Comparison of ENCODE assay signal across 19 cellular contexts in the genomic region with DNA sequence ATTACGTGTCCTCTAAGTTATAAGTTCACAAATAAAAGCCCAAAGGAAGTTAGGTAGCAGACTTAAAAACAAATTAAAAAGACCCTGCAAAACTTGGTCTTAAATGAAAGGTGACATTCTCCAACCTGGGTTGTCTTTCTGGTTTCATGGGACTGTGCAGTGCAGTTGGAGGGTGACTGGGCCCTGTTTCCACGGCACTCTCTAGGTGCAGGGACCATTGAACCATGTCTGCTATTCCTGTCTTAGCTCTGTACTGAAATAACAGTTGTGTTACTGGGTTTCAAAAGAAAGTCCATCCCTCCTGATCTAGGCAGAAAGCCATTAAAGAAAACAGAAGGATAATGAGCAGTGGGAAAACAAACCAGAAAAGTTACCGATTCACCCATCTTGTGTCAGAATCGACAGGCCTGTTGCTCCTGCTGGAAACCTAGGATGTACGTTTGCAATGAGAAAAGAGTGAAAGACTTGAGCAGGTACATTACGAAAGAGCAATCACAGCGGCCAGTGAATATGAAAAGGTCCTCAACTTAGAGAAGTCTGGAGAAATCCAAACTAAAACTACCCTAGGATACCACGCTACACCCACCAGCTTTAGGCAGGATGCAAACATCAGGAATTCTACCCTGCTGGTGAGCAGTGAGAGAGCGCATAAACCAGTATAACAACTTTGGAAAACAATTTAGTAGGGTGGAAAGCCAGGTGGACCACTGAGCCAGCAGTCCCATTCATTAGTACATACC. TPM values are rescaled to one million over a fixed set of nuclear protein-coding genes. Genes with fewer than 3 reads are reported as not detected.
DNase-seq lines count a peak whose midpoint lies in the region; ATAC-seq, FAIRE-seq and TF ChIP-seq lines count a peak whose summit lies in the region.
"Had no signal": no experiment of that assay in that cellular context is flagged by ENCODE, and none has a peak within 500 bp of the region (broad histone marks: within the 10 kb centered on the region; RNA-seq: fewer than 3 reads in every experiment).

No MANE protein-coding gene starts in this region.

- no peaks in the 10 kb centered on the region for H3K9me1 ChIP-seq in K562 (ENCODE audit: control insufficient read depth, insufficient read depth, low read length)

- in situ Hi-C loops in K562 (cut with MboI) = no loop called here

- POLR2A ChIA-PET in HCT116 (lab: Charles Lee) = no interaction called here
- POLR2A ChIA-PET in K562 (lab: Yijun Ruan, JAX) = no interaction called here
- POLR2A ChIA-PET in CD4-positive, alpha-beta memory T cell (lab: Charles Lee; ENCODE audit: partially characterized antibody) = no interaction called here

- H4K20me1 ChIP-seq in HCT116 (ENCODE audit: insufficient read depth) (no peaks in the 10 kb centered on the region), K562 (replicated peaks; ENCODE audit: control insufficient read depth, insufficient read depth, low read length) (no peaks in the 10 kb centered on the region), neural progenitor cell (ENCODE audit: low read depth) (no peaks in the 10 kb centered on the region)

- H3F3A ChIP-seq in neural progenitor cell (ENCODE audit: low read depth) = no peaks in the 10 kb centered on the region

- H3K27me3 Mint-ChIP-seq in neural progenitor cell (ENCODE audit: insufficient read depth, low read depth) = peaks cover 4% of the 10 kb centered on the region
- peaks cover 8 to 10% of the 10 kb centered on the region in 2 donors for H3K27me3 Mint-ChIP-seq in CD4-positive, alpha-beta memory T cell
- peaks cover 28% of the 10 kb centered on the region for H3K27me3 Mint-ChIP-seq in T-helper 17 cell

- H3K27ac Mint-ChIP-seq in neural progenitor cell = no peak overlapping the region
- H3K27ac Mint-ChIP-seq in CD4-positive, alpha-beta memory T cell = no peak overlapping the region
- H3K27ac Mint-ChIP-seq in T-helper 17 cell = no peak overlapping the region
- H3K27ac Mint-ChIP-seq: activated CD8-positive, alpha-beta T cell treated with anti-CD3 and anti-CD28 coated beads for 36 hours; effector memory CD8-positive, alpha-beta T cell had no signal

- H3K27ac ChIP-seq in HCT116 (ENCODE audit: low read depth, low read length) = no peak overlapping the region
- H3K27ac ChIP-seq in K562 (ENCODE audit: extremely low read depth, low read depth, low read length) = no peak overlapping the region
- no peak overlapping the region for H3K27ac ChIP-seq in neural progenitor cell
- no peak overlapping the region for H3K27ac ChIP-seq in CD4-positive, alpha-beta memory T cell (ENCODE audit: low read depth, low read length)
- H3K27ac ChIP-seq: adrenal gland, stomach had no signal

- no peak for TF ChIP-seq POLR2A in HCT116 (IDR thresholded peaks at IDR 0.05; ENCODE audit: borderline replicate concordance, extremely low read depth, insufficient read depth, insufficient read length)
- TF ChIP-seq POLR2A in K562 (conservative IDR thresholded peaks at IDR 0.05) = no peak

- H3K4me1 ChIP-seq in HCT116 (ENCODE audit: control insufficient read depth in 1 of 2, insufficient read depth in 2 of 2, low read length in 2 of 2) (no peaks in the 10 kb centered on the region), K562 (replicated peaks in 1 of 2; ENCODE audit: control insufficient read depth in 2 of 2, insufficient read depth in 2 of 2, low read length in 2 of 2) (no peaks in the 10 kb centered on the region; a peak in 1 of 5 replicates), neural progenitor cell (no peaks in the 10 kb centered on the region)
- no peaks in the 10 kb centered on the region for H3K4me1 ChIP-seq in CD4-positive, alpha-beta memory T cell (ENCODE audit: insufficient read depth, low read length)
- H3K4me1 ChIP-seq: adrenal gland, stomach had no signal

- no peak overlapping the region for H3K4me3 Mint-ChIP-seq in neural progenitor cell
- no peak overlapping the region for H3K4me3 Mint-ChIP-seq in CD4-positive, alpha-beta memory T cell
- H3K4me3 Mint-ChIP-seq in T-helper 17 cell = no peak overlapping the region
- H3K4me3 Mint-ChIP-seq: activated CD8-positive, alpha-beta T cell treated with anti-CD3 and anti-CD28 coated beads for 36 hours; effector memory CD8-positive, alpha-beta T cell had no signal

- DNase-seq in HCT116 (ENCODE audit: low read depth, low spot score) = peak; percentile 6
- DNase-seq in K562 (ENCODE audit: extremely low read depth in 1 of 4, low spot score in 3 of 4) = peak in 2 of 4 experiments; percentile 11 to 15
- no peak for DNase-seq in neural progenitor cell (ENCODE audit: low spot score)
- no peak for DNase-seq in CD4-positive, alpha-beta memory T cell
- DNase-seq in T-helper 17 cell = no peak
- DNase-seq in RCC 7860 (ENCODE audit: low spot score) = no peak
- DNase-seq in NCI-H524 treated with DMSO at 0.1 percent for 48 hours (lab: John Stamatoyannopoulos, UW) = no peak
- DNase-seq: activated CD8-positive, alpha-beta T cell treated with anti-CD3 and anti-CD28 coated beads for 36 hours; adrenal gland; central memory CD4-positive, alpha-beta T cell; effector memory CD8-positive, alpha-beta T cell; foreskin melanocyte; small intestine; stomach had no signal

- no peak for FAIRE-seq in K562 (lab: Jason Lieb, UNC)
- no peak for FAIRE-seq in RCC 7860 (lab: Jason Lieb, UNC)
- FAIRE-seq: small intestine, TTC549 had no signal

- 14% methylated on average over 9 of the region's 9 CpGs for WGBS in K562 (ENCODE audit: insufficient coverage, low coverage, missing lambda C conversion rate)

- H3K4me3 ChIP-seq in GM08714 (ENCODE audit: low read length) (peak overlapping the region; percentile 37; the same call in 1 of the 2 replicates), HCT116 (replicated peaks in 1 of 2; ENCODE audit: low read depth in 1 of 2, low read length in 2 of 2) (no peak overlapping the region), K562 (no peak overlapping the region), neural progenitor cell (no peak overlapping the region)
- H3K4me3 ChIP-seq in CD4-positive, alpha-beta memory T cell (ENCODE audit: low read length in 2 of 2) = no peak overlapping the region
- H3K4me3 ChIP-seq: adrenal gland, stomach had no signal

- intact Hi-C loops in HCT116 (cut with micrococcal nuclease) = no loop called here
- intact Hi-C loops in K562 (cut with micrococcal nuclease) = no loop called here
- intact Hi-C loops in CD4-positive, alpha-beta memory T cell (cut with micrococcal nuclease) = no loop called here

- H3K4me1 Mint-ChIP-seq in neural progenitor cell = peaks cover 13% of the 10 kb centered on the region
- no peaks in the 10 kb centered on the region for H3K4me1 Mint-ChIP-seq in CD4-positive, alpha-beta memory T cell
- no peaks in the 10 kb centered on the region for H3K4me1 Mint-ChIP-seq in T-helper 17 cell

- TF ChIP-seq CTCF in HCT116 (IDR thresholded peaks at IDR 0.05 in 2 of 3, conservative IDR thresholded peaks at IDR 0.05 in 1 of 3; ENCODE audit: borderline replicate concordance in 1 of 3, insufficient read depth in 1 of 3, low read depth in 2 of 3, low read length in 2 of 3) (peak in 2 of 3 experiments; percentile 47 to 50; a peak in 4 of 6 replicates), K562 (IDR thresholded peaks at IDR 0.05 in 2 of 3, conservative IDR thresholded peaks at IDR 0.05 in 1 of 3; ENCODE audit: insufficient read depth in 2 of 3, low read depth in 1 of 3, low read length in 3 of 3) (no peak), neural progenitor cell (IDR thresholded peaks at IDR 0.05) (peak; percentile 12)

- no peaks in the 10 kb centered on the region for H3K9me3 Mint-ChIP-seq in neural progenitor cell
- H3K9me3 Mint-ChIP-seq in CD4-positive, alpha-beta memory T cell = no peaks in the 10 kb centered on the region
- H3K9me3 Mint-ChIP-seq: activated CD8-positive, alpha-beta T cell treated with anti-CD3 and anti-CD28 coated beads for 36 hours; effector memory CD8-positive, alpha-beta T cell had no signal

- ATAC-seq in HCT116 (peak; percentile 76), K562 (peak; percentile 21; the same call in 1 of the 3 replicates), T-helper 17 cell (no peak)
- ATAC-seq: activated CD8-positive, alpha-beta T cell treated with anti-CD3 and anti-CD28 coated beads for 36 hours; effector memory CD8-positive, alpha-beta T cell had no signal

- no peak overlapping the region for H3K4me2 ChIP-seq in HCT116 (ENCODE audit: low read length)
- no peak overlapping the region for H3K4me2 ChIP-seq in K562 (ENCODE audit: insufficient read depth, low read length)
- H3K4me2 ChIP-seq in neural progenitor cell = no peak overlapping the region

- H2AFZ ChIP-seq in HCT116 (ENCODE audit: low read depth, low read length, poor library complexity, severe bottlenecking) = no peak overlapping the region
- no peak overlapping the region for H2AFZ ChIP-seq in K562 (ENCODE audit: low read depth, low read length)
- H2AFZ ChIP-seq in neural progenitor cell (replicated peaks) = no peak overlapping the region

- no peaks in the 10 kb centered on the region for H3K79me2 ChIP-seq in HCT116 (ENCODE audit: insufficient read depth, low read length)
- no peaks in the 10 kb centered on the region for H3K79me2 ChIP-seq in K562 (ENCODE audit: control insufficient read depth, insufficient read depth, low read length)
- no peaks in the 10 kb centered on the region for H3K79me2 ChIP-seq in neural progenitor cell (ENCODE audit: low read depth)

- RAD21 ChIA-PET in HCT116 (lab: Charles Lee; ENCODE audit: low non-redundant PET in 1 of 2, low total read pairs in 2 of 2, uncharacterized antibody in 2 of 2, unreplicated experiment in 2 of 2) = no interaction called here

- CTCF ChIA-PET in HCT116 (lab: Charles Lee) (no interaction called here), K562 (lab: Yijun Ruan, JAX; ENCODE audit: low intra/inter-chr PET ratio) (no interaction called here)
- CTCF ChIA-PET in CD4-positive, alpha-beta memory T cell (lab: Charles Lee; ENCODE audit: partially characterized antibody) = interaction anchor here (0.7 kb wide), 1 partner anchor 843 kb away, joined by 3 read pairs; no protein-coding TSS in a partner anchor

- H3K9me3 ChIP-seq in HCT116 (ENCODE audit: control insufficient read depth in 1 of 2, insufficient read depth in 1 of 2, low read depth in 1 of 2, low read length in 2 of 2) = no peaks in the 10 kb centered on the region
- no peaks in the 10 kb centered on the region for H3K9me3 ChIP-seq in K562 (replicated peaks; ENCODE audit: control insufficient read depth, insufficient read depth, low read depth, low read length)
- H3K9me3 ChIP-seq in neural progenitor cell (ENCODE audit: low read depth) = no peaks in the 10 kb centered on the region
- H3K9me3 ChIP-seq in CD4-positive, alpha-beta memory T cell (ENCODE audit: control insufficient read depth in 1 of 2, low read length in 2 of 2) = no peaks in the 10 kb centered on the region
- H3K9me3 ChIP-seq in T-helper 17 cell (ENCODE audit: control insufficient read depth, low read length, poor library complexity, severe bottlenecking) = no peaks in the 10 kb centered on the region
- H3K9me3 ChIP-seq: adrenal gland, stomach had no signal

- H3K9ac ChIP-seq in HCT116 (ENCODE audit: low read length) (no peak overlapping the region), K562 (ENCODE audit: insufficient read depth in 1 of 2, low read depth in 2 of 2, low read length in 2 of 2) (no peak overlapping the region), neural progenitor cell (no peak overlapping the region)

- H3K36me3 ChIP-seq in HCT116 (ENCODE audit: control insufficient read depth in 1 of 2, insufficient read depth in 2 of 2, low read length in 2 of 2) = no peaks in the 10 kb centered on the region
- no peaks in the 10 kb centered on the region for H3K36me3 ChIP-seq in K562 (ENCODE audit: control insufficient read depth, insufficient read depth, low read length)
- H3K36me3 ChIP-seq in neural progenitor cell = no peaks in the 10 kb centered on the region
- H3K36me3 ChIP-seq in CD4-positive, alpha-beta memory T cell (ENCODE audit: insufficient read depth, low read length) = no peaks in the 10 kb centered on the region
- H3K36me3 ChIP-seq: adrenal gland, stomach had no signal

- no peak for TF ChIP-seq EP300 in K562 (IDR thresholded peaks at IDR 0.05; ENCODE audit: low read length)

- no peaks in the 10 kb centered on the region for H3K36me3 Mint-ChIP-seq in neural progenitor cell
- no peaks in the 10 kb centered on the region for H3K36me3 Mint-ChIP-seq in CD4-positive, alpha-beta memory T cell
- H3K36me3 Mint-ChIP-seq in T-helper 17 cell (ENCODE audit: low read depth) = no peaks in the 10 kb centered on the region

- no peaks in the 10 kb centered on the region for H3K9me2 ChIP-seq in HCT116 (ENCODE audit: insufficient read depth)

- no TSS peak for BruUV-seq in HCT116 (replicated peaks; lab: Mats Ljungman, UMichigan)
- BruUV-seq in K562 (replicated peaks; lab: Mats Ljungman, UMichigan) = no TSS peak

- no peaks in the 10 kb centered on the region for H3K27me3 ChIP-seq in HCT116 (ENCODE audit: insufficient read depth, low read length)
- H3K27me3 ChIP-seq in K562 (ENCODE audit: control insufficient read depth in 2 of 2, insufficient read depth in 2 of 2, low read length in 2 of 2) = peaks cover 16 to 21% of the 10 kb centered on the region in 2 experiments; a peak in 4 of 5 replicates
- peaks cover 3% of the 10 kb centered on the region for H3K27me3 ChIP-seq in neural progenitor cell
- H3K27me3 ChIP-seq in CD4-positive, alpha-beta memory T cell (ENCODE audit: insufficient read depth, low read length) = no peaks in the 10 kb centered on the region
- H3K27me3 ChIP-seq: adrenal gland had no signal

- TF ChIP-seq RAD21 in HCT116 (IDR thresholded peaks at IDR 0.05; ENCODE audit: low read depth) = no peak
- TF ChIP-seq RAD21 in K562 (CRISPR knock-in tag; conservative IDR thresholded peaks at IDR 0.05 in 1 of 2, IDR thresholded peaks at IDR 0.05 in 1 of 2) = no peak

RNA-seq across cellular contexts. Expression of gene SPDYE6, which starts 24.5 kb away (rescaled TPM):
- total RNA-seq in HCT116 (2021; ENCODE audit: unreplicated experiment) (not detected), K562 (2014; rRNA removed) (not detected in 2 replicates), K562 (2014; rRNA removed; fragmentation: Illumina TruSeq; extraction: Trizol) (not detected in 2 replicates), K562 (2015; rRNA removed; fragmentation: Illumina TruSeq; extraction: Trizol) (not detected in 2 replicates), K562 (2021) (not detected in 2 replicates), neural progenitor cell (ENCODE audit: low replicate concordance) (not detected in 2 replicates), T-helper 17 cell (not detected)
- 0.82 and 1.6 TPM in 2 replicates for polyA plus RNA-seq in HCT116 (2012)
- 0.23 and 0.65 TPM in 2 replicates for total RNA-seq in K562 (2011; cell fraction: chromatin; rRNA removed; ENCODE audit: low replicate concordance)
- not detected in 2 replicates for total RNA-seq in K562 (2011; cell fraction: nucleolus; rRNA removed)
- total RNA-seq in K562 (2011; cell fraction: nucleoplasm; rRNA removed) = 0.38 TPM in 1 of 2 replicates, not detected in the other
- polyA plus RNA-seq in K562 (2011; rRNA removed) (not detected in 2 replicates), K562 (2014; fragmentation: Illumina TruSeq; extraction: Trizol) (not detected in 2 replicates), K562 (2014; fragmentation: Nextera tagmentation; extraction: Ambion mirVana) (under 1 TPM; 0.24 to 0.35 TPM), K562 (2014; rRNA removed) (not detected in 2 replicates)
- not detected in 2 replicates for polyA plus RNA-seq in K562 (2011; cell fraction: cytosol; rRNA removed)
- polyA plus RNA-seq in K562 (2011; cell fraction: nucleus; rRNA removed) = not detected in 2 replicates
- polyA plus RNA-seq in K562 (2012) = 2.1 and 2.9 TPM in 2 replicates
- not detected in 2 replicates for polyA minus RNA-seq in K562 (2011; rRNA and poly(A)+ RNA removed)
- not detected in 2 replicates for polyA minus RNA-seq in K562 (2011; cell fraction: cytosol; rRNA and poly(A)+ RNA removed)
- not detected in 2 replicates for polyA minus RNA-seq in K562 (2011; cell fraction: nucleus; rRNA and poly(A)+ RNA removed)
- not detected for total RNA-seq in CD4-positive, alpha-beta memory T cell
- polyA plus RNA-seq in CD4-positive, alpha-beta memory T cell = under 1 TPM; 0.14 to 0.73 TPM
- total RNA-seq: activated CD8-positive, alpha-beta T cell treated with anti-CD3 and anti-CD28 coated beads for 36 hours; adrenal gland; mesenteric fat pad; omental fat pad; SK-MEL-5; stomach had no signal
- polyA plus RNA-seq: adrenal gland, stomach had no signal

RNA-seq across cellular contexts. Expression of gene SH2B2, which starts 45.0 kb away (rescaled TPM):
- 11.8 TPM for total RNA-seq in HCT116 (2021; ENCODE audit: unreplicated experiment)
- 7.6 and 9.1 TPM in 2 replicates for polyA plus RNA-seq in HCT116 (2012)
- 0.72 TPM in 1 of 2 replicates, not detected in the other for total RNA-seq in K562 (2011; cell fraction: chromatin; rRNA removed; ENCODE audit: low replicate concordance)
- total RNA-seq in K562 (2011; cell fraction: nucleolus; rRNA removed) = 0.66 and 1.0 TPM in 2 replicates
- total RNA-seq in K562 (2011; cell fraction: nucleoplasm; rRNA removed) = 0.22 and 0.31 TPM in 2 replicates
- 0.68 TPM in 1 of 2 replicates, not detected in the other for total RNA-seq in K562 (2014; rRNA removed)
- not detected in 2 replicates for total RNA-seq in K562 (2014; rRNA removed; fragmentation: Illumina TruSeq; extraction: Trizol)
- 0.08 TPM in 1 of 2 replicates, not detected in the other for total RNA-seq in K562 (2015; rRNA removed; fragmentation: Illumina TruSeq; extraction: Trizol)
- 0.34 and 0.89 TPM in 2 replicates for total RNA-seq in K562 (2021)
- 0.03 and 0.07 TPM in 2 replicates for polyA plus RNA-seq in K562 (2011; rRNA removed)
- polyA plus RNA-seq in K562 (2011; cell fraction: cytosol; rRNA removed) = 0.13 and 0.64 TPM in 2 replicates
- polyA plus RNA-seq in K562 (2011; cell fraction: nucleus; rRNA removed) = 0.14 and 0.36 TPM in 2 replicates
- polyA plus RNA-seq in K562 (2012) = 0.14 and 0.46 TPM in 2 replicates
- polyA plus RNA-seq in K562 (2014; fragmentation: Illumina TruSeq; extraction: Trizol) = 0.07 and 0.08 TPM in 2 replicates
- polyA plus RNA-seq in K562 (2014; fragmentation: Nextera tagmentation; extraction: Ambion mirVana) = not detected
- polyA plus RNA-seq in K562 (2014; rRNA removed) = 0.07 and 0.12 TPM in 2 replicates
- polyA minus RNA-seq in K562 (2011; rRNA and poly(A)+ RNA removed) = 0.18 TPM in 1 of 2 replicates, not detected in the other
- 0.38 TPM in 1 of 2 replicates, not detected in the other for polyA minus RNA-seq in K562 (2011; cell fraction: cytosol; rRNA and poly(A)+ RNA removed)
- polyA minus RNA-seq in K562 (2011; cell fraction: nucleus; rRNA and poly(A)+ RNA removed) = 0.22 and 0.40 TPM in 2 replicates
- total RNA-seq in neural progenitor cell (ENCODE audit: low replicate concordance) = 2.0 and 15.1 TPM in 2 replicates
- total RNA-seq in CD4-positive, alpha-beta memory T cell = 1 to 10 TPM in 1 of 2 experiments, under 1 TPM in 1; 0.79 to 1.2 TPM
- polyA plus RNA-seq in CD4-positive, alpha-beta memory T cell = under 1 TPM in 1 of 2 donors, not detected in 1; 0.69 TPM
- total RNA-seq in T-helper 17 cell = 1 to 10 TPM; 2.0 to 2.1 TPM

Comparison
In these comparisons a context has a peak if more than half of its experiments do, and no peak if none do; other contexts are left out.
1. CTCF ChIP-seq: peak in HCT116 (2 of 3) and neural progenitor cell (single experiment); none in K562 (0 of 3).